1 cellular context compared by ENCODE assay signal in genomic region chr13:45700971-45701900, GRCh38.
TF ChIP-seq lines count a peak whose summit lies in the region.

No MANE protein-coding gene starts in this region.

TF ChIP-seq in GM12878, 131 proteins besides CTCF, POLR2A, EP300 and RAD21 (continued from another document):
- TF ChIP-seq MYB (IDR thresholded peaks at IDR 0.05; ENCODE audit: borderline replicate concordance, low read depth, low read length): no peak
- TF ChIP-seq ZNF24 (IDR thresholded peaks at IDR 0.05): no peak
- peak; percentile 82 for TF ChIP-seq SMARCA5 (IDR thresholded peaks at IDR 0.05)
- peak in 1 of 2 experiments; percentile 30; a peak in 2 of 4 replicates for TF ChIP-seq IKZF2 (IDR thresholded peaks at IDR 0.05)
- TF ChIP-seq RFX5 (IDR thresholded peaks at IDR 0.05; ENCODE audit: low read depth, low read length): no peak
- no peak for TF ChIP-seq ZNF217 (IDR thresholded peaks at IDR 0.05)
- TF ChIP-seq, protein P1, sequence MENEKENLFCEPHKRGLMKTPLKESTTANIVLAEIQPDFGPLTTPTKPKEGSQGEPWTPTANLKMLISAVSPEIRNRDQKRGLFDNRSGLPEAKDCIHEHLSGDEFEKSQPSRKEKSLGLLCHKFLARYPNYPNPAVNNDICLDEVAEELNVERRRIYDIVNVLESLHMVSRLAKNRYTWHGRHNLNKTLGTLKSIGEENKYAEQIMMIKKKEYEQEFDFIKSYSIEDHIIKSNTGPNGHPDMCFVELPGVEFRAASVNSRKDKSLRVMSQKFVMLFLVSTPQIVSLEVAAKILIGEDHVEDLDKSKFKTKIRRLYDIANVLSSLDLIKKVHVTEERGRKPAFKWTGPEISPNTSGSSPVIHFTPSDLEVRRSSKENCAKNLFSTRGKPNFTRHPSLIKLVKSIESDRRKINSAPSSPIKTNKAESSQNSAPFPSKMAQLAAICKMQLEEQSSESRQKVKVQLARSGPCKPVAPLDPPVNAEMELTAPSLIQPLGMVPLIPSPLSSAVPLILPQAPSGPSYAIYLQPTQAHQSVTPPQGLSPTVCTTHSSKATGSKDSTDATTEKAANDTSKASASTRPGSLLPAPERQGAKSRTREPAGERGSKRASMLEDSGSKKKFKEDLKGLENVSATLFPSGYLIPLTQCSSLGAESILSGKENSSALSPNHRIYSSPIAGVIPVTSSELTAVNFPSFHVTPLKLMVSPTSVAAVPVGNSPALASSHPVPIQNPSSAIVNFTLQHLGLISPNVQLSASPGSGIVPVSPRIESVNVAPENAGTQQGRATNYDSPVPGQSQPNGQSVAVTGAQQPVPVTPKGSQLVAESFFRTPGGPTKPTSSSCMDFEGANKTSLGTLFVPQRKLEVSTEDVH (IDR thresholded peaks at IDR 0.05; ENCODE audit: low read depth, partially characterized antibody): no peak
- TF ChIP-seq LARP7 (IDR thresholded peaks at IDR 0.05): no peak
- TF ChIP-seq ETV6 (conservative IDR thresholded peaks at IDR 0.05 in 1 of 2, IDR thresholded peaks at IDR 0.05 in 1 of 2; ENCODE audit: borderline replicate concordance in 1 of 2, low read depth in 1 of 2): no peak
- TF ChIP-seq NRF1 (conservative IDR thresholded peaks at IDR 0.05; ENCODE audit: low read depth, low read length): no peak
